In genomic region chr9:95048225-95049087, GRCh38 we compare ENCODE assay signal across 8 cellular contexts.
DNase-seq lines count a peak whose midpoint lies in the region; ATAC-seq and TF ChIP-seq lines count a peak whose summit lies in the region.

No MANE protein-coding gene starts in this region.

- peak overlapping the region; percentile 23 to 77 (median 74) for H3K27ac ChIP-seq in spleen

- peak; percentile 70 for ATAC-seq in GM19467 (IDR thresholded peaks at IDR 0.05; ENCODE audit: unreplicated experiment)

- H3K36me3 ChIP-seq in iPS-15b (ENCODE audit: control insufficient read depth, insufficient read depth, low read length) (no peaks in the 10 kb centered on the region), spleen (peaks cover 0 to 17% (median 0%) of the 10 kb centered on the region in 6 donors)

- intact Hi-C loops in spleen (cut with DNase I; ENCODE audit: low total_unique reads) = no loop called here

- no peak overlapping the region for H3K9ac ChIP-seq in iPS-15b (ENCODE audit: low read depth, low read length)

- H3K4me1 ChIP-seq in iPS-15b (ENCODE audit: control insufficient read depth, insufficient read depth, low read length) = peaks cover 8% of the 10 kb centered on the region
- H3K4me1 ChIP-seq in spleen = peaks cover 2 to 50% (median 31%) of the 10 kb centered on the region in 6 donors

- peak; percentile 59 for DNase-seq in CD1c-positive myeloid dendritic cell (ENCODE audit: extremely low spot score)
- peak in 4 of 5 donors; percentile 20 to 37 (median 28) for DNase-seq in T-helper 1 cell
- no peak for DNase-seq in astrocyte of the cerebellum (ENCODE audit: low read depth)
- peak; percentile 92 for DNase-seq in spleen
- DNase-seq in NCI-H187 (lab: John Stamatoyannopoulos, UW) = no peak

- TF ChIP-seq EP300 in Ishikawa (IDR thresholded peaks at IDR 0.05; ENCODE audit: borderline replicate concordance) = no peak

- H3K9me3 ChIP-seq in iPS-15b (ENCODE audit: control insufficient read depth, insufficient read depth, low read length) (no peaks in the 10 kb centered on the region), spleen (no peaks in the 10 kb centered on the region)

- H3K27me3 ChIP-seq in iPS-15b (ENCODE audit: control insufficient read depth, insufficient read depth, low read length) (peaks cover 46% of the 10 kb centered on the region), spleen (replicated peaks in 1 of 7) (peaks cover 0 to 29% (median 3%) of the 10 kb centered on the region in 7 donors)

- TF ChIP-seq POLR2A in spleen (IDR thresholded peaks at IDR 0.05) = no peak

- no peak for TF ChIP-seq RAD21 in Ishikawa (IDR thresholded peaks at IDR 0.05; ENCODE audit: low read depth)

- in situ Hi-C loops in astrocyte of the cerebellum (cut with HindIII; ENCODE audit: low sequenced_read_pairs) = no loop called here

- TF ChIP-seq CTCF in astrocyte of the cerebellum (IDR thresholded peaks at IDR 0.05; ENCODE audit: low read depth, low read length, missing control alignments) (no peak), spleen (IDR thresholded peaks at IDR 0.05 in 8 of 11, conservative IDR thresholded peaks at IDR 0.05 in 3 of 11) (no peak)

- peak overlapping the region; percentile 51 for H3K4me3 ChIP-seq in astrocyte of the cerebellum (ENCODE audit: low read depth, low read length)
- H3K4me3 ChIP-seq in iPS-15b (ENCODE audit: low read depth, low read length) = peak overlapping the region; percentile 61
- H3K4me3 ChIP-seq in spleen = peak overlapping the region; percentile 32 to 73 (median 46)

- WGBS in spleen, 5 donors = 0 to 5% (median 2%) methylated on average over 34 to 58 of the region's 58 CpGs

TF ChIP-seq in Ishikawa, 13 proteins besides CTCF, POLR2A, EP300 and RAD21:
- TF ChIP-seq EGR1 (IDR thresholded peaks at IDR 0.05) (peak; percentile 94), USF1 (IDR thresholded peaks at IDR 0.05) (no peak), CREB1 (IDR thresholded peaks at IDR 0.05; ENCODE audit: low read depth) (no peak), CEBPB (IDR thresholded peaks at IDR 0.05) (peak; percentile 50)
- TF ChIP-seq, protein P1, sequence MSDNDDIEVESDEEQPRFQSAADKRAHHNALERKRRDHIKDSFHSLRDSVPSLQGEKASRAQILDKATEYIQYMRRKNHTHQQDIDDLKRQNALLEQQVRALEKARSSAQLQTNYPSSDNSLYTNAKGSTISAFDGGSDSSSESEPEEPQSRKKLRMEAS (IDR thresholded peaks at IDR 0.05) = peak; percentile 17; the same call in 1 of the 2 replicates
TF ChIP-seq in Ishikawa: peak in this region for 3.

Comparison
In these comparisons a context has a peak if more than half of its experiments do, and no peak if none do; other contexts are left out.
1. DNase-seq: peak in CD1c-positive myeloid dendritic cell (single experiment), T-helper 1 cell (4 of 5) and spleen (single experiment); none in astrocyte of the cerebellum (single experiment) and NCI-H187 (0 of 2).
2. Peak in every context shown above with its lines, with median percentiles within 50 percentile points of each other: H3K4me3 ChIP-seq.